In genomic region chr7:5477723-5478531, GRCh38 we compare ENCODE assay signal across 8 cellular contexts. TPM values are rescaled to one million over a fixed set of nuclear protein-coding genes. Genes with fewer than 3 reads are reported as not detected.
DNase-seq lines count a peak whose midpoint lies in the region; ATAC-seq and TF ChIP-seq lines count a peak whose summit lies in the region.

No MANE protein-coding gene starts in this region.

- DNase-seq in A673 (ENCODE audit: low spot score): no peak
- no peak for DNase-seq in RWPE1 (ENCODE audit: low spot score)
- DNase-seq in foreskin keratinocyte: no peak
- no peak for DNase-seq in sigmoid colon
- no peak for DNase-seq in activated gamma-delta T cell (lab: John Stamatoyannopoulos, UW)
- no peak for DNase-seq in SW 1271 (lab: John Stamatoyannopoulos, UW)
- no peak for DNase-seq in OCI-LY7 (ENCODE audit: low spot score)

- intact Hi-C loops in A673 (cut with micrococcal nuclease; ENCODE audit: unreplicated experiment) (no loop called here), sigmoid colon (cut with DNase I) (no loop called here), OCI-LY7 (cut with micrococcal nuclease; ENCODE audit: unreplicated experiment) (no loop called here)

- H3K27ac ChIP-seq in A673 (ENCODE audit: low read depth, low read length, poor library complexity, severe bottlenecking): no peak overlapping the region
- peak overlapping the region; percentile 21 for H3K27ac ChIP-seq in RWPE1
- no peak overlapping the region for H3K27ac ChIP-seq in foreskin keratinocyte
- H3K27ac ChIP-seq in sigmoid colon: peak overlapping the region in 3 of 4 donors; percentile 59 to 75 (median 63)
- H3K27ac ChIP-seq in OCI-LY7 (ENCODE audit: low read depth, low read length, poor library complexity, severe bottlenecking): no peak overlapping the region

- CTCF ChIA-PET in A673 (lab: Charles Lee) (no interaction called here), RWPE1 (lab: Yijun Ruan, JAX) (interaction anchor here (0.5 to 0.6 kb wide), 4 partner anchors 58 to 282 kb away, joined by 3 to 8 read pairs (median 4); no protein-coding TSS in a partner anchor), OCI-LY7 (lab: Charles Lee; ENCODE audit: unreplicated experiment) (interaction anchor here (0.6 kb wide), 1 partner anchor 108 kb away, joined by 4 read pairs; no protein-coding TSS in a partner anchor)

- no peak overlapping the region for H3K4me3 ChIP-seq in A673 (ENCODE audit: low read depth, low read length, poor library complexity, severe bottlenecking)
- peak overlapping the region in 3 of 4 donors; percentile 35 to 44 (median 41) for H3K4me3 ChIP-seq in sigmoid colon
- H3K4me3 ChIP-seq in OCI-LY7 (ENCODE audit: low read depth, low read length, poor library complexity, severe bottlenecking): no peak overlapping the region

- TF ChIP-seq POLR2A in sigmoid colon (IDR thresholded peaks at IDR 0.05): no peak

- no peaks in the 10 kb centered on the region for H3K9me3 ChIP-seq in A673 (ENCODE audit: low read depth, low read length, poor library complexity, severe bottlenecking)
- no peaks in the 10 kb centered on the region for H3K9me3 ChIP-seq in sigmoid colon
- H3K9me3 ChIP-seq in OCI-LY7 (ENCODE audit: low read length): no peaks in the 10 kb centered on the region

- H3K27me3 ChIP-seq in A673 (replicated peaks; ENCODE audit: insufficient read depth, low read depth, low read length, poor library complexity): no peaks in the 10 kb centered on the region
- H3K27me3 ChIP-seq in foreskin keratinocyte: no peaks in the 10 kb centered on the region
- H3K27me3 ChIP-seq in sigmoid colon: no peaks in the 10 kb centered on the region

- ATAC-seq in GM21423 (IDR thresholded peaks at IDR 0.05; ENCODE audit: unreplicated experiment) (peak; percentile 79), foreskin keratinocyte (peak; percentile 17)

- H4K20me1 ChIP-seq in OCI-LY7 (ENCODE audit: insufficient read depth, low read length): no peaks in the 10 kb centered on the region

- no peaks in the 10 kb centered on the region for H3K79me2 ChIP-seq in OCI-LY7 (ENCODE audit: insufficient read depth, low read depth, low read length)

- no peaks in the 10 kb centered on the region for H3K9me2 ChIP-seq in OCI-LY7 (ENCODE audit: insufficient read depth, low read length)

- no peak overlapping the region for H2AFZ ChIP-seq in OCI-LY7 (ENCODE audit: low read length)

- BruUV-seq in A673 (replicated peaks; lab: Mats Ljungman, UMichigan): no TSS peak
- BruUV-seq in OCI-LY7 (replicated peaks; lab: Mats Ljungman, UMichigan): no TSS peak

- no peak for TF ChIP-seq EP300 in sigmoid colon (IDR thresholded peaks at IDR 0.05)

- 49 to 71% methylated on average over 29 of the region's 29 CpGs for WGBS in sigmoid colon, 2 donors

- TF ChIP-seq CTCF in A673 (conservative IDR thresholded peaks at IDR 0.05; ENCODE audit: low read depth, low read length) (peak; percentile 38; the same call in 1 of the 2 replicates), RWPE1 (conservative IDR thresholded peaks at IDR 0.05; ENCODE audit: low read depth) (no peak), foreskin keratinocyte (conservative IDR thresholded peaks at IDR 0.05) (peak; percentile 34), sigmoid colon (IDR thresholded peaks at IDR 0.05) (peak in 3 of 4 experiments; percentile 19 to 48 (median 30)), OCI-LY7 (conservative IDR thresholded peaks at IDR 0.05; ENCODE audit: low read length) (no peak)

- H3K4me1 ChIP-seq in A673 (ENCODE audit: insufficient read depth, low read length, poor library complexity, severe bottlenecking) (no peaks in the 10 kb centered on the region), foreskin keratinocyte (no peaks in the 10 kb centered on the region), sigmoid colon (peaks cover 0 to 24% (median 22%) of the 10 kb centered on the region in 4 donors), OCI-LY7 (ENCODE audit: insufficient read depth, low read length, poor library complexity, severe bottlenecking) (no peaks in the 10 kb centered on the region)

- POLR2A ChIA-PET in A673 (lab: Charles Lee; ENCODE audit: low non-redundant PET): no interaction called here
- POLR2A ChIA-PET in RWPE1 (lab: Yijun Ruan, JAX; ENCODE audit: low non-redundant PET): interaction anchor here (0.6 kb wide), 1 partner anchor 1123 kb away, joined by 3 read pairs; no protein-coding TSS in a partner anchor
- POLR2A ChIA-PET in OCI-LY7 (lab: Charles Lee): interaction anchor here (0.7 kb wide), 1 partner anchor 216 kb away, joined by 3 read pairs; no protein-coding TSS in a partner anchor

- no peak overlapping the region for H3K4me2 ChIP-seq in OCI-LY7 (ENCODE audit: low read length)

- H3K36me3 ChIP-seq in A673 (ENCODE audit: insufficient read depth, low read length, poor library complexity, severe bottlenecking) (no peaks in the 10 kb centered on the region), sigmoid colon (peaks cover 0 to 6% (median 0%) of the 10 kb centered on the region in 4 donors), OCI-LY7 (ENCODE audit: insufficient read depth, low read length) (peaks cover 32% of the 10 kb centered on the region; the same call in 1 of the 2 replicates)

RNA-seq across cellular contexts. Expression of gene FBXL18, which starts 35.7 kb away (rescaled TPM):
- 18.4 and 18.9 TPM in 2 replicates for total RNA-seq in A673 (2021)
- total RNA-seq in foreskin keratinocyte: 13.6 and 14.4 TPM in 2 replicates
- polyA plus RNA-seq in foreskin keratinocyte: 2.5 and 3.4 TPM in 2 replicates
- total RNA-seq in sigmoid colon: 1 to 10 TPM; 3.0 to 7.5 (median 4.0) TPM
- 1 to 10 TPM in 2 of 3 donors, under 1 TPM in 1; 0.60 to 5.1 (median 2.1) TPM for polyA plus RNA-seq in sigmoid colon
- 8.0 and 9.4 TPM in 2 replicates for total RNA-seq in OCI-LY7 (2014; rRNA removed; shearing (Covaris generic))
- total RNA-seq in OCI-LY7 (2022): 25.5 and 28.7 TPM in 2 replicates

RNA-seq across cellular contexts. Expression of gene ACTB, which starts 52.5 kb away (rescaled TPM):
- total RNA-seq in A673 (2021): 3,928 and 4,273 TPM in 2 replicates
- total RNA-seq in foreskin keratinocyte: 10,018 and 10,020 TPM in 2 replicates
- polyA plus RNA-seq in foreskin keratinocyte: 8,202 and 8,857 TPM in 2 replicates
- 1,000 to 10,000 TPM; 3,643 to 7,981 (median 6,151) TPM for total RNA-seq in sigmoid colon
- 1,000 to 10,000 TPM; 3,244 to 5,818 (median 4,758) TPM for polyA plus RNA-seq in sigmoid colon
- total RNA-seq in OCI-LY7 (2014; rRNA removed; shearing (Covaris generic)): 1,491 and 1,906 TPM in 2 replicates
- 3,189 and 3,571 TPM in 2 replicates for total RNA-seq in OCI-LY7 (2022)

RNA-seq across cellular contexts. Expression of gene TNRC18, which starts 54.3 kb away (rescaled TPM):
- total RNA-seq in A673 (2021): 91.7 and 97.2 TPM in 2 replicates
- 59.7 and 61.9 TPM in 2 replicates for total RNA-seq in foreskin keratinocyte
- polyA plus RNA-seq in foreskin keratinocyte: 15.0 and 19.3 TPM in 2 replicates
- 100 to 1,000 TPM in 1 of 4 donors, 10 to 100 TPM in 3; 32.5 to 187 (median 59.9) TPM for total RNA-seq in sigmoid colon
- polyA plus RNA-seq in sigmoid colon: 10 to 100 TPM; 12.6 to 61.8 (median 19.9) TPM
- 12.2 and 21.2 TPM in 2 replicates for total RNA-seq in OCI-LY7 (2014; rRNA removed; shearing (Covaris generic))
- total RNA-seq in OCI-LY7 (2022): 64.2 and 70.4 TPM in 2 replicates

Comparison
In these comparisons a context has a peak if more than half of its experiments do, and no peak if none do; other contexts are left out.
1. H3K27ac ChIP-seq: peak in RWPE1 (single experiment) and sigmoid colon (3 of 4); none in A673 (single experiment), foreskin keratinocyte (single experiment) and OCI-LY7 (single experiment).
2. H3K4me3 ChIP-seq: peak in sigmoid colon (3 of 4); none in A673 (single experiment) and OCI-LY7 (single experiment).
3. CTCF ChIP-seq: peak in A673 (single experiment), foreskin keratinocyte (single experiment) and sigmoid colon (3 of 4); none in RWPE1 (single experiment) and OCI-LY7 (single experiment).